1 cellular context compared by ENCODE assay signal in genomic region chr12:111773801-111774551, GRCh38.
TF ChIP-seq lines count a peak whose summit lies in the region.

No MANE protein-coding gene starts in this region.

TF ChIP-seq in HepG2, 621 proteins besides CTCF, POLR2A, EP300 and RAD21 (continued from another document and continues in another):
- TF ChIP-seq ZMAT3 (CRISPR knock-in tag; conservative IDR thresholded peaks at IDR 0.05) (no peak), CSRNP2 (CRISPR knock-in tag; conservative IDR thresholded peaks at IDR 0.05; ENCODE audit: low read depth) (no peak), ZBTB3 (CRISPR knock-in tag; IDR thresholded peaks at IDR 0.05; ENCODE audit: borderline replicate concordance, low read depth) (no peak), ZFP1 (CRISPR knock-in tag; IDR thresholded peaks at IDR 0.05) (no peak), ZUFSP (CRISPR knock-in tag; IDR thresholded peaks at IDR 0.05; ENCODE audit: borderline replicate concordance) (no peak), MIXL1 (CRISPR knock-in tag; IDR thresholded peaks at IDR 0.05) (no peak; the same call in 1 of the 2 replicates), RBM39 (IDR thresholded peaks at IDR 0.05; ENCODE audit: low read depth, low read length, poor library complexity, severe bottlenecking) (no peak), ZNF331 (CRISPR knock-in tag; IDR thresholded peaks at IDR 0.05) (no peak), XBP1 (CRISPR knock-in tag; IDR thresholded peaks at IDR 0.05) (no peak), NFRKB (IDR thresholded peaks at IDR 0.05) (no peak), ZNF607 (CRISPR knock-in tag; IDR thresholded peaks at IDR 0.05; ENCODE audit: borderline replicate concordance) (no peak), MYC (CRISPR knock-in tag; IDR thresholded peaks at IDR 0.05; ENCODE audit: borderline replicate concordance) (peak; percentile 61; the same call in 1 of the 2 replicates), ZNF83 (CRISPR knock-in tag; IDR thresholded peaks at IDR 0.05; ENCODE audit: borderline replicate concordance) (no peak), ZNF101 (CRISPR knock-in tag; IDR thresholded peaks at IDR 0.05; ENCODE audit: borderline replicate concordance, low read depth) (no peak), ZNF121 (CRISPR knock-in tag; IDR thresholded peaks at IDR 0.05) (no peak), ZNF446 (CRISPR knock-in tag; IDR thresholded peaks at IDR 0.05) (no peak), RFXAP (CRISPR knock-in tag; IDR thresholded peaks at IDR 0.05; ENCODE audit: borderline replicate concordance) (no peak), PITX1 (CRISPR knock-in tag; IDR thresholded peaks at IDR 0.05) (peak; percentile 34; the same call in 1 of the 2 replicates), ZNF232 (CRISPR knock-in tag; IDR thresholded peaks at IDR 0.05; ENCODE audit: borderline replicate concordance) (no peak), ZHX2 (IDR thresholded peaks at IDR 0.05; ENCODE audit: low read depth) (no peak; the same call in 1 of the 2 replicates), ZHX2 (CRISPR knock-in tag; IDR thresholded peaks at IDR 0.05; ENCODE audit: borderline replicate concordance) (no peak), ZFAT (CRISPR knock-in tag; conservative IDR thresholded peaks at IDR 0.05) (no peak), SNAPC5 (CRISPR knock-in tag; IDR thresholded peaks at IDR 0.05; ENCODE audit: borderline replicate concordance) (no peak), SRSF4 (IDR thresholded peaks at IDR 0.05; ENCODE audit: low read depth, low read length, poor library complexity, severe bottlenecking) (no peak), FOXA1 (IDR thresholded peaks at IDR 0.05) (peak; percentile 16; the same call in 1 of the 2 replicates), FOXA1 (CRISPR knock-in tag; IDR thresholded peaks at IDR 0.05) (peak; percentile 33; the same call in 1 of the 2 replicates), HOXA9 (CRISPR knock-in tag; IDR thresholded peaks at IDR 0.05; ENCODE audit: borderline replicate concordance) (no peak), GPBP1L1 (CRISPR knock-in tag; IDR thresholded peaks at IDR 0.05) (no peak), DBP (CRISPR knock-in tag; IDR thresholded peaks at IDR 0.05; ENCODE audit: not compliant biosample characterization) (no peak), HNRNPUL1 (IDR thresholded peaks at IDR 0.05; ENCODE audit: low read depth, low read length) (no peak), ATM (IDR thresholded peaks at IDR 0.05; ENCODE audit: borderline replicate concordance) (no peak), ZNF549 (CRISPR knock-in tag; IDR thresholded peaks at IDR 0.05) (no peak), ZNF709 (CRISPR knock-in tag; IDR thresholded peaks at IDR 0.05) (no peak), SIN3A (IDR thresholded peaks at IDR 0.05; ENCODE audit: borderline replicate concordance, low read depth, low read length) (no peak; the same call in 1 of the 2 replicates), TGIF2 (CRISPR knock-in tag; IDR thresholded peaks at IDR 0.05) (peak; percentile 8; the same call in 1 of the 2 replicates), RBAK (CRISPR knock-in tag; IDR thresholded peaks at IDR 0.05) (no peak), ZNF552 (CRISPR knock-in tag; IDR thresholded peaks at IDR 0.05; ENCODE audit: borderline replicate concordance) (no peak), SMAD1 (CRISPR knock-in tag; IDR thresholded peaks at IDR 0.05; ENCODE audit: borderline replicate concordance, low read depth) (no peak), ZNF383 (CRISPR knock-in tag; IDR thresholded peaks at IDR 0.05; ENCODE audit: borderline replicate concordance) (no peak), KMT2B (CRISPR knock-in tag; IDR thresholded peaks at IDR 0.05) (0 out of 2 replicates have a peak, but pooled peaks have one; percentile 27), ZNF431 (CRISPR knock-in tag; IDR thresholded peaks at IDR 0.05; ENCODE audit: borderline replicate concordance, low read depth) (no peak), ZNF746 (CRISPR knock-in tag; IDR thresholded peaks at IDR 0.05) (no peak), SMARCE1 (IDR thresholded peaks at IDR 0.05; ENCODE audit: borderline replicate concordance) (no peak), REPIN1 (CRISPR knock-in tag; IDR thresholded peaks at IDR 0.05; ENCODE audit: borderline replicate concordance, low read depth) (no peak), ZSCAN25 (CRISPR knock-in tag; IDR thresholded peaks at IDR 0.05) (no peak), LCORL (IDR thresholded peaks at IDR 0.05) (no peak), LCORL (CRISPR knock-in tag; IDR thresholded peaks at IDR 0.05) (peak; percentile 58; the same call in 1 of the 2 replicates), ZBTB4 (CRISPR knock-in tag; IDR thresholded peaks at IDR 0.05; ENCODE audit: borderline replicate concordance) (0 out of 2 replicates have a peak, but pooled peaks have one; percentile 20), ZNF496 (CRISPR knock-in tag; IDR thresholded peaks at IDR 0.05; ENCODE audit: insufficient replicate concordance) (no peak)
- TF ChIP-seq, protein P1, sequence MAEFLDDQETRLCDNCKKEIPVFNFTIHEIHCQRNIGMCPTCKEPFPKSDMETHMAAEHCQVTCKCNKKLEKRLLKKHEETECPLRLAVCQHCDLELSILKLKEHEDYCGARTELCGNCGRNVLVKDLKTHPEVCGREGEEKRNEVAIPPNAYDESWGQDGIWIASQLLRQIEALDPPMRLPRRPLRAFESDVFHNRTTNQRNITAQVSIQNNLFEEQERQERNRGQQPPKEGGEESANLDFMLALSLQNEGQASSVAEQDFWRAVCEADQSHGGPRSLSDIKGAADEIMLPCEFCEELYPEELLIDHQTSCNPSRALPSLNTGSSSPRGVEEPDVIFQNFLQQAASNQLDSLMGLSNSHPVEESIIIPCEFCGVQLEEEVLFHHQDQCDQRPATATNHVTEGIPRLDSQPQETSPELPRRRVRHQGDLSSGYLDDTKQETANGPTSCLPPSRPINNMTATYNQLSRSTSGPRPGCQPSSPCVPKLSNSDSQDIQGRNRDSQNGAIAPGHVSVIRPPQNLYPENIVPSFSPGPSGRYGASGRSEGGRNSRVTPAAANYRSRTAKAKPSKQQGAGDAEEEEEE (CRISPR knock-in tag; IDR thresholded peaks at IDR 0.05; ENCODE audit: borderline replicate concordance) = no peak
- TF ChIP-seq, protein P2, sequence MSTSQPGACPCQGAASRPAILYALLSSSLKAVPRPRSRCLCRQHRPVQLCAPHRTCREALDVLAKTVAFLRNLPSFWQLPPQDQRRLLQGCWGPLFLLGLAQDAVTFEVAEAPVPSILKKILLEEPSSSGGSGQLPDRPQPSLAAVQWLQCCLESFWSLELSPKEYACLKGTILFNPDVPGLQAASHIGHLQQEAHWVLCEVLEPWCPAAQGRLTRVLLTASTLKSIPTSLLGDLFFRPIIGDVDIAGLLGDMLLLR (CRISPR knock-in tag; IDR thresholded peaks at IDR 0.05) = no peak
- TF ChIP-seq, protein P3, sequence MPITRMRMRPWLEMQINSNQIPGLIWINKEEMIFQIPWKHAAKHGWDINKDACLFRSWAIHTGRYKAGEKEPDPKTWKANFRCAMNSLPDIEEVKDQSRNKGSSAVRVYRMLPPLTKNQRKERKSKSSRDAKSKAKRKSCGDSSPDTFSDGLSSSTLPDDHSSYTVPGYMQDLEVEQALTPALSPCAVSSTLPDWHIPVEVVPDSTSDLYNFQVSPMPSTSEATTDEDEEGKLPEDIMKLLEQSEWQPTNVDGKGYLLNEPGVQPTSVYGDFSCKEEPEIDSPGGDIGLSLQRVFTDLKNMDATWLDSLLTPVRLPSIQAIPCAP (CRISPR knock-in tag; IDR thresholded peaks at IDR 0.05; ENCODE audit: low read depth) = no peak
